Comparison of ENCODE assay signal across 15 cellular contexts in genomic region chr9:96382175-96382574, GRCh38. TPM values are rescaled to one million over a fixed set of nuclear protein-coding genes. Genes with fewer than 3 reads are reported as not detected.
DNase-seq lines count a peak whose midpoint lies in the region; ATAC-seq lines count a peak whose summit lies in the region.
"Had no signal": no experiment of that assay in that cellular context is flagged by ENCODE, and none has a peak within 500 bp of the region (broad histone marks: within the 10 kb centered on the region; RNA-seq: fewer than 3 reads in every experiment).

No MANE protein-coding gene starts in this region.

- no peak for DNase-seq in CD8-positive, alpha-beta memory T cell
- DNase-seq in dermis blood vessel endothelial cell (peak; percentile 23), 8988T (no peak), DMS53 treated with DMSO at 0.1 percent for 48 hours (lab: John Stamatoyannopoulos, UW; ENCODE audit: unreplicated experiment) (no peak), NCI-H1417 (lab: John Stamatoyannopoulos, UW) (no peak)
- DNase-seq: activated CD4-positive, alpha-beta T cell treated with anti-CD3 and anti-CD28 coated beads, Interleukin-2, amount 50 U/mL, for 1 hour; adrenal gland; left lung; NCI-H446 treated with DMSO at 0.1 percent for 48 hours; retina; SJCRH30 had no signal

- H3K4me1 Mint-ChIP-seq in CD8-positive, alpha-beta memory T cell, result peaks cover 35 to 52% (median 50%) of the 10 kb centered on the region in 3 donors

- H3K9ac ChIP-seq in HUES6 (ENCODE audit: low read length), result no peak overlapping the region
- peak overlapping the region; percentile 83 for H3K9ac ChIP-seq in mucosa of stomach (ENCODE audit: low read length)

- POLR2A ChIA-PET in CD8-positive, alpha-beta memory T cell (lab: Charles Lee), result no interaction called here

- H3K4me3 ChIP-seq in CD8-positive, alpha-beta memory T cell (ENCODE audit: low read length), result no peak overlapping the region
- peak overlapping the region; percentile 77; the same call in 1 of the 2 replicates for H3K4me3 ChIP-seq in HUES6 (ENCODE audit: low read depth, low read length)
- H3K4me3 ChIP-seq in mucosa of stomach (ENCODE audit: low read length), result no peak overlapping the region
- H3K4me3 ChIP-seq: SJCRH30 had no signal

- no peaks in the 10 kb centered on the region for H3K9me3 ChIP-seq in CD8-positive, alpha-beta memory T cell (ENCODE audit: low read length)
- H3K9me3 ChIP-seq in HUES6 (ENCODE audit: control insufficient read depth, insufficient read depth, low read depth, low read length) (no peaks in the 10 kb centered on the region), mucosa of stomach (ENCODE audit: control insufficient read depth, low read length) (no peaks in the 10 kb centered on the region)
- H3K9me3 ChIP-seq: adrenal gland, left lung, SJCRH30 had no signal

- no peak overlapping the region for H3K27ac Mint-ChIP-seq in CD8-positive, alpha-beta memory T cell

- H3K9me3 Mint-ChIP-seq in CD8-positive, alpha-beta memory T cell, result no peaks in the 10 kb centered on the region
- H3K9me3 Mint-ChIP-seq: IgD-negative memory B cell had no signal

- CTCF ChIA-PET in CD8-positive, alpha-beta memory T cell (lab: Charles Lee), result interaction anchor here (0.8 to 2.8 kb wide), 3 partner anchors 9 to 32 kb away, joined by 3 to 6 read pairs (median 4); no protein-coding TSS in a partner anchor

- peak overlapping the region; percentile 46 to 93 (median 86) for H3K4me3 Mint-ChIP-seq in CD8-positive, alpha-beta memory T cell

- H3K4me1 ChIP-seq in CD8-positive, alpha-beta memory T cell (ENCODE audit: insufficient read depth, low read length), result peaks cover 16% of the 10 kb centered on the region
- H3K4me1 ChIP-seq in HUES6 (ENCODE audit: control insufficient read depth, insufficient read depth, low read length) (peaks cover 13% of the 10 kb centered on the region), mucosa of stomach (ENCODE audit: control insufficient read depth, insufficient read depth, low read length) (peaks cover 31% of the 10 kb centered on the region)

- H3K27ac ChIP-seq in CD8-positive, alpha-beta memory T cell (ENCODE audit: low read depth, low read length), result no peak overlapping the region
- H3K27ac ChIP-seq in HUES6 (ENCODE audit: low read depth, low read length), result no peak overlapping the region
- H3K27ac ChIP-seq: SJCRH30 had no signal

- ATAC-seq in GM18511 (IDR thresholded peaks at IDR 0.05; ENCODE audit: unreplicated experiment), result no peak

- peaks cover 0 to 28% (median 13%) of the 10 kb centered on the region in 3 donors for H3K36me3 Mint-ChIP-seq in CD8-positive, alpha-beta memory T cell

- H3K36me3 ChIP-seq in CD8-positive, alpha-beta memory T cell (ENCODE audit: insufficient read depth, low read length), result no peaks in the 10 kb centered on the region
- H3K36me3 ChIP-seq in HUES6 (ENCODE audit: control insufficient read depth, insufficient read depth, low read length), result peaks cover 15% of the 10 kb centered on the region
- no peaks in the 10 kb centered on the region for H3K36me3 ChIP-seq in mucosa of stomach (ENCODE audit: control insufficient read depth, insufficient read depth, low read length)
- H3K36me3 ChIP-seq: adrenal gland, left lung had no signal

- no peaks in the 10 kb centered on the region for H3K27me3 ChIP-seq in CD8-positive, alpha-beta memory T cell (ENCODE audit: insufficient read depth, low read length, poor library complexity, severe bottlenecking)
- H3K27me3 ChIP-seq in HUES6 (ENCODE audit: control insufficient read depth, insufficient read depth, low read length) (no peaks in the 10 kb centered on the region), mucosa of stomach (ENCODE audit: control insufficient read depth, insufficient read depth, low read length) (no peaks in the 10 kb centered on the region)
- H3K27me3 ChIP-seq: adrenal gland, left lung, SJCRH30 had no signal

- no peaks in the 10 kb centered on the region for H3K27me3 Mint-ChIP-seq in CD8-positive, alpha-beta memory T cell
- H3K27me3 Mint-ChIP-seq: IgD-negative memory B cell had no signal

RNA-seq across cellular contexts. Expression of gene SLC35D2, which starts 1.3 kb away (rescaled TPM):
- 1 to 10 TPM; 7.9 to 8.3 TPM for total RNA-seq in CD8-positive, alpha-beta memory T cell
- 29.1 TPM for polyA plus RNA-seq in CD8-positive, alpha-beta memory T cell
- 29.2 and 31.1 TPM in 2 replicates for total RNA-seq in dermis blood vessel endothelial cell

RNA-seq across cellular contexts. Expression of gene ZNF367, which starts 36.0 kb away (rescaled TPM):
- 10 to 100 TPM; 47.8 to 51.9 TPM for total RNA-seq in CD8-positive, alpha-beta memory T cell
- polyA plus RNA-seq in CD8-positive, alpha-beta memory T cell, result 1.5 TPM
- 8.0 and 12.8 TPM in 2 replicates for total RNA-seq in dermis blood vessel endothelial cell
